1 cellular context compared by ENCODE assay signal in genomic region chr14:69399750-69400149, GRCh38.
TF ChIP-seq lines count a peak whose summit lies in the region.

No MANE protein-coding gene starts in this region.

TF ChIP-seq in HepG2, 621 proteins besides CTCF, POLR2A, EP300 and RAD21 (continued from another document):
- TF ChIP-seq USF2 (IDR thresholded peaks at IDR 0.05; ENCODE audit: low read depth, low read length) (no peak), USF2 (CRISPR knock-in tag; IDR thresholded peaks at IDR 0.05; ENCODE audit: borderline replicate concordance) (no peak), SIN3A (IDR thresholded peaks at IDR 0.05; ENCODE audit: borderline replicate concordance, low read depth, low read length) (no peak), IRF9 (CRISPR knock-in tag; IDR thresholded peaks at IDR 0.05; ENCODE audit: borderline replicate concordance) (no peak), TFDP1 (CRISPR knock-in tag; IDR thresholded peaks at IDR 0.05; ENCODE audit: borderline replicate concordance) (no peak), HOXA3 (CRISPR knock-in tag; IDR thresholded peaks at IDR 0.05) (no peak), FOXK2 (IDR thresholded peaks at IDR 0.05) (no peak), ZBTB7A (CRISPR knock-in tag; IDR thresholded peaks at IDR 0.05) (no peak), ATF6 (CRISPR knock-in tag; conservative IDR thresholded peaks at IDR 0.05) (no peak), ATF1 (CRISPR knock-in tag; IDR thresholded peaks at IDR 0.05) (no peak), POGZ (CRISPR knock-in tag; IDR thresholded peaks at IDR 0.05) (no peak; the same call in 1 of the 2 replicates)
